Comparison of ENCODE assay signal across 8 cellular contexts in the genomic region with DNA sequence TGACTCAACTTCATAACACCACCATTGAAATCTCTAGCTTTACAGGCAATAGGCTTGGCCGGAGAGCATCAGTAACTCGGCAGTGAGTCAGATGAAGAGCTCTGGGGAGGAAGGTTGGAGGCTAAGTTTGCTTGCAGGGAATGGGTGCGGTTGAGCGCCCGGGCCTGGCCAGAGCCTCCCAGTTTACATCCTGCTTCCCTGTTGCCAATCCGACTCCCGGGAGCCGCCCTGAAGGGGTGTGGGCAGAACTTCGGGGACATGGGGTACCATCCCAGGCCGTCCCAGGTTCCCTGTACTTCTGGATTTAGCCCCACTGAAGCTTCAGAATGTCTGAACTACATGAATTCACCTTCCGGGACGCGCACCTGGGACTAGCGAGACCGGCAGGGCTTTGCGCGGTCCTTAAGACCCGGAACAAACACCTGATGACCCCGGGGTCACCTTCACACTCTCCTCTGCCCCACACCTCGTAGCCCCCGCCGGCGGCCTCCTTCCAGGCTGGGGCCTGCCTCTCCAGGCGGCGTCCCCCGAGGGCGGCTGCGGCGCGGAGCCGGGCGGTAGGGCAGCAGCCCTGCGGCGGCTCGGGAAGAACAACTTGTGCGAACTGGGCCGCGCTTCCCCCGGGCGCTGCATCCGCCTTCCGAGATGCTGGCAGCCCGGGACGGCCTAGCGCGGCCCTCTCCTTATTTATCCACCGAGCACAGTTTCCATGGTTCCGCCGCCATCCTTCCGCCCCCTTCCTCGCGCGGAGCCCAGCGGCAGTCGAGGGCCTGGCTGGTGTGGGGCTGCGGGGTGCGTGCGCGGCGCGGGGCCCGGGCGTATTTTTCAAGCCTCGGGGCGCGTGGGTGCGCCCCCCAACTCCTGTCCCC. TPM values are rescaled to one million over a fixed set of nuclear protein-coding genes. Genes with fewer than 3 reads are reported as not detected.
DNase-seq lines count a peak whose midpoint lies in the region; TF ChIP-seq lines count a peak whose summit lies in the region.

No MANE protein-coding gene starts in this region.

- DNase-seq in AG08395 (ENCODE audit: low spot score) (peak; percentile 44), GM20000 (ENCODE audit: low spot score) (peak; percentile 69), M059J (ENCODE audit: low read depth) (peak; percentile 30), epithelial cell of esophagus (ENCODE audit: low read depth) (peak; percentile 98), tibial nerve (ENCODE audit: low spot score in 2 of 2) (peak in 1 of 2 donors; percentile 22), GM19238 (ENCODE audit: insufficient read length, low spot score) (no peak)
- DNase-seq in activated CD4-positive, alpha-beta T cell treated with anti-CD3 and anti-CD28 coated beads, Interleukin-2, amount 50 U/mL, for 1 hour: peak; percentile 36

- H3K36me3 ChIP-seq in tibial nerve: no peaks in the 10 kb centered on the region

- H3K27ac ChIP-seq in tibial nerve: peak overlapping the region in 3 of 4 donors; percentile 82 to 89 (median 88)

- peaks cover 41% of the 10 kb centered on the region for H3K4me1 ChIP-seq in mononuclear cell (ENCODE audit: insufficient read depth, low read length)
- H3K4me1 ChIP-seq in tibial nerve: peaks cover 0 to 24% (median 14%) of the 10 kb centered on the region in 4 donors

- H3K27me3 ChIP-seq in mononuclear cell (ENCODE audit: insufficient read depth, low read length) (no peaks in the 10 kb centered on the region), tibial nerve (no peaks in the 10 kb centered on the region)

- no peak for TF ChIP-seq EP300 in tibial nerve (IDR thresholded peaks at IDR 0.05)

- TF ChIP-seq POLR2A in tibial nerve (IDR thresholded peaks at IDR 0.05): no peak

- no peaks in the 10 kb centered on the region for H3K9me3 ChIP-seq in mononuclear cell (ENCODE audit: low read depth, low read length)
- H3K9me3 ChIP-seq in tibial nerve: no peaks in the 10 kb centered on the region

- H3K4me3 ChIP-seq in epithelial cell of esophagus (ENCODE audit: low read length) (peak overlapping the region; percentile 46), mononuclear cell (ENCODE audit: low read length) (peak overlapping the region; percentile 55), tibial nerve (peak overlapping the region; percentile 35 to 76 (median 59))

- 17 to 40% methylated on average over 19 to 54 of the region's 67 CpGs for WGBS in tibial nerve, 2 donors

- TF ChIP-seq CTCF in GM20000 (IDR thresholded peaks at IDR 0.05; ENCODE audit: extremely low read depth, missing control alignments) (no peak), epithelial cell of esophagus (IDR thresholded peaks at IDR 0.05; ENCODE audit: insufficient read depth, low read depth, low read length, missing control alignments) (no peak), tibial nerve (IDR thresholded peaks at IDR 0.05) (no peak)

RNA-seq across cellular contexts. Expression of a gene that starts 56.6 kb away (rescaled TPM):
- total RNA-seq in M059J (2014; rRNA removed; shearing (Covaris generic)): 8.5 and 16.2 TPM in 2 replicates
- total RNA-seq in mononuclear cell (47.5 TPM), tibial nerve (10 to 100 TPM; 32.3 to 61.5 (median 36.3) TPM)
